29 cellular contexts compared by ENCODE assay signal in genomic region chr16:7736138-7736537, GRCh38.
"Had no signal": no experiment of that assay in that cellular context is flagged by ENCODE, and none has a peak within 500 bp of the region (broad histone marks: within the 10 kb centered on the region; RNA-seq: fewer than 3 reads in every experiment).

No MANE protein-coding gene starts in this region.

- H3K9me3 Mint-ChIP-seq: dendritic cell treated with granulocyte-macrophage colony-stimulating factor and Interleukin-4, amounts not matched to agents 40 ng/mL and 50 ng/mL, for 4 days had no signal

- ATAC-seq: effector memory CD8-positive, alpha-beta T cell; esophagus mucosa; foreskin keratinocyte; gastrocnemius medialis; gastroesophageal sphincter; heart left ventricle; heart right ventricle had no signal

- H3K4me1 Mint-ChIP-seq: endodermal cell had no signal

- H3K27ac ChIP-seq: colonic mucosa, coronary artery, dorsolateral prefrontal cortex, epithelial cell of prostate, esophagus muscularis mucosa, esophagus squamous epithelium, foreskin keratinocyte, gastrocnemius medialis, gastroesophageal sphincter, heart left ventricle, heart right ventricle had no signal

- H3K9me3 ChIP-seq: colonic mucosa, esophagus squamous epithelium, gastrocnemius medialis, gastroesophageal sphincter had no signal

- H3K36me3 ChIP-seq: colonic mucosa, esophagus muscularis mucosa, esophagus squamous epithelium, gastrocnemius medialis, gastroesophageal sphincter, heart left ventricle, heart right ventricle had no signal

- H3K27me3 ChIP-seq: colonic mucosa, esophagus muscularis mucosa, esophagus squamous epithelium, foreskin keratinocyte, gastrocnemius medialis, gastroesophageal sphincter, heart left ventricle, heart right ventricle had no signal

- H3K27ac Mint-ChIP-seq: dendritic cell treated with granulocyte-macrophage colony-stimulating factor and Interleukin-4, amounts not matched to agents 40 ng/mL and 50 ng/mL, for 4 days; effector memory CD8-positive, alpha-beta T cell; endodermal cell had no signal

- H3K27me3 Mint-ChIP-seq: dendritic cell treated with granulocyte-macrophage colony-stimulating factor and Interleukin-4, amounts not matched to agents 40 ng/mL and 50 ng/mL, for 4 days; effector memory CD8-positive, alpha-beta T cell had no signal

- FAIRE-seq: colon, endometrium, endothelial cell of umbilical vein, frontal cortex had no signal

- H3K4me3 Mint-ChIP-seq: dendritic cell treated with granulocyte-macrophage colony-stimulating factor and Interleukin-4, amounts not matched to agents 40 ng/mL and 50 ng/mL, for 4 days; effector memory CD8-positive, alpha-beta T cell; endodermal cell had no signal

- DNase-seq: colonic mucosa; cortex of kidney; dermis blood vessel endothelial cell; dorsolateral prefrontal cortex; effector CD4-positive, alpha-beta T cell; effector CD8-positive, alpha-beta T cell; effector memory CD4-positive, alpha-beta T cell; effector memory CD8-positive, alpha-beta T cell; endodermal cell; erythroblast; esophagus squamous epithelium; foreskin fibroblast; foreskin keratinocyte; foreskin melanocyte; gastrocnemius medialis; glutamatergic neuron; head of caudate nucleus; heart left ventricle; heart right ventricle had no signal

- H3K4me3 ChIP-seq: colonic mucosa, coronary artery, dorsolateral prefrontal cortex, esophagus muscularis mucosa, esophagus squamous epithelium, gastrocnemius medialis, gastroesophageal sphincter, heart left ventricle, heart right ventricle had no signal

- H3K4me1 ChIP-seq: colonic mucosa, esophagus muscularis mucosa, foreskin keratinocyte, gastrocnemius medialis, gastroesophageal sphincter, heart left ventricle, heart right ventricle had no signal
